In the genomic region with DNA sequence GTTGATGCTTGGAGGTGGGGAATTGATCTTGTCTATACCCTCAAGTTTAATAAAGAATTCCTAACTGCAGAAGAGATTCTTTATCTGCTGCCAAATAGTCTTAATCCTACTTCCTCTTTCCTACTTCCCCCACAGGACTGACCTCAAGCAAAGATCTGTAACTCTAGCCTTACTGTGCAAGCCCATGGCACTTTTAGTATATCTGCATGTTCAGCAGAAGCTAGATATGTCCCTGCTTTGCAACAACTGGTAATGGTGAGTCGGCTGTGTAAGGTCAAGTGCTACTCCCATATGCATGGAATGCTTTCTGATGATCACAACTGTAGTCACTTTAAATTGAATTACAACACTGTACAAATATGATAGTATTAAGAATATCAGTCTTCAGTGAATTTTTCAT, we compare ENCODE assay signal across 1 cellular context.
TF ChIP-seq lines count a peak whose summit lies in the region.

No MANE protein-coding gene starts in this region.

TF ChIP-seq in HepG2, 621 proteins besides CTCF, POLR2A, EP300 and RAD21 (continued from another document):
- TF ChIP-seq, protein P1, sequence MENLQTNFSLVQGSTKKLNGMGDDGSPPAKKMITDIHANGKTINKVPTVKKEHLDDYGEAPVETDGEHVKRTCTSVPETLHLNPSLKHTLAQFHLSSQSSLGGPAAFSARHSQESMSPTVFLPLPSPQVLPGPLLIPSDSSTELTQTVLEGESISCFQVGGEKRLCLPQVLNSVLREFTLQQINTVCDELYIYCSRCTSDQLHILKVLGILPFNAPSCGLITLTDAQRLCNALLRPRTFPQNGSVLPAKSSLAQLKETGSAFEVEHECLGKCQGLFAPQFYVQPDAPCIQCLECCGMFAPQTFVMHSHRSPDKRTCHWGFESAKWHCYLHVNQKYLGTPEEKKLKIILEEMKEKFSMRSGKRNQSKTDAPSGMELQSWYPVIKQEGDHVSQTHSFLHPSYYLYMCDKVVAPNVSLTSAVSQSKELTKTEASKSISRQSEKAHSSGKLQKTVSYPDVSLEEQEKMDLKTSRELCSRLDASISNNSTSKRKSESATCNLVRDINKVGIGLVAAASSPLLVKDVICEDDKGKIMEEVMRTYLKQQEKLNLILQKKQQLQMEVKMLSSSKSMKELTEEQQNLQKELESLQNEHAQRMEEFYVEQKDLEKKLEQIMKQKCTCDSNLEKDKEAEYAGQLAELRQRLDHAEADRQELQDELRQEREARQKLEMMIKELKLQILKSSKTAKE (CRISPR knock-in tag; IDR thresholded peaks at IDR 0.05; ENCODE audit: borderline replicate concordance), result no peak
- no peak for TF ChIP-seq ZNF605 (CRISPR knock-in tag; IDR thresholded peaks at IDR 0.05)
- TF ChIP-seq TAF1 (CRISPR knock-in tag; IDR thresholded peaks at IDR 0.05), result no peak
- no peak for TF ChIP-seq ATAD3A (CRISPR knock-in tag; IDR thresholded peaks at IDR 0.05)
- no peak for TF ChIP-seq RFXANK (CRISPR knock-in tag; IDR thresholded peaks at IDR 0.05)
- no peak for TF ChIP-seq RARA (CRISPR knock-in tag; IDR thresholded peaks at IDR 0.05)
- TF ChIP-seq, protein P2, sequence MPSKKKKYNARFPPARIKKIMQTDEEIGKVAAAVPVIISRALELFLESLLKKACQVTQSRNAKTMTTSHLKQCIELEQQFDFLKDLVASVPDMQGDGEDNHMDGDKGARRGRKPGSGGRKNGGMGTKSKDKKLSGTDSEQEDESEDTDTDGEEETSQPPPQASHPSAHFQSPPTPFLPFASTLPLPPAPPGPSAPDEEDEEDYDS (CRISPR knock-in tag; IDR thresholded peaks at IDR 0.05), result no peak
- TF ChIP-seq IRX3 (CRISPR knock-in tag; IDR thresholded peaks at IDR 0.05; ENCODE audit: borderline replicate concordance, low read depth), result no peak
- no peak for TF ChIP-seq ZFX (CRISPR knock-in tag; IDR thresholded peaks at IDR 0.05; ENCODE audit: low read depth)
- no peak for TF ChIP-seq NR2C2 (CRISPR knock-in tag; IDR thresholded peaks at IDR 0.05; ENCODE audit: borderline replicate concordance)
- no peak for TF ChIP-seq KDM4B (CRISPR knock-in tag; IDR thresholded peaks at IDR 0.05)
